1 cellular context compared by ENCODE assay signal in the genomic region with DNA sequence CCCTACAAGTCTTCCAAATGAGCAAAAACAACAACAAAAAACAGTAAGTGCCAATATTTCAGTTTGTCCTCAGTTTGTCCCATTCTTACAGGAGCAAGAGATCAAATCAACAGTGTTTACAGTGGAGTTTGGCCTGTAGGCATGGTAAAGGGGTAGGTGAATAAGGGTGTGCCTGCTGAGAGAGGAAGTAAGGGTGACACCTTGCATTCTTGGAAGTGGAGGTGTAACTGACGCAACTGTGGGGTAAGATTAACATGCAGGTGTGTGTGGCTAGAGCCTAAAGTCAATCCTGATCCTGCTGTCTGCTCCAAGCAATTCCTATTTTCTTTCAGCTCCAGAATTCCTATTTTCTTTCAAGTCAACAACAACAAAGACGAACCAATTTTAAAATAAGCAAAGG.
TF ChIP-seq lines count a peak whose summit lies in the region.

No MANE protein-coding gene starts in this region.

TF ChIP-seq in GM23338, 12 proteins besides CTCF, POLR2A, EP300 and RAD21 (continued from another document):
- TF ChIP-seq, protein P1, sequence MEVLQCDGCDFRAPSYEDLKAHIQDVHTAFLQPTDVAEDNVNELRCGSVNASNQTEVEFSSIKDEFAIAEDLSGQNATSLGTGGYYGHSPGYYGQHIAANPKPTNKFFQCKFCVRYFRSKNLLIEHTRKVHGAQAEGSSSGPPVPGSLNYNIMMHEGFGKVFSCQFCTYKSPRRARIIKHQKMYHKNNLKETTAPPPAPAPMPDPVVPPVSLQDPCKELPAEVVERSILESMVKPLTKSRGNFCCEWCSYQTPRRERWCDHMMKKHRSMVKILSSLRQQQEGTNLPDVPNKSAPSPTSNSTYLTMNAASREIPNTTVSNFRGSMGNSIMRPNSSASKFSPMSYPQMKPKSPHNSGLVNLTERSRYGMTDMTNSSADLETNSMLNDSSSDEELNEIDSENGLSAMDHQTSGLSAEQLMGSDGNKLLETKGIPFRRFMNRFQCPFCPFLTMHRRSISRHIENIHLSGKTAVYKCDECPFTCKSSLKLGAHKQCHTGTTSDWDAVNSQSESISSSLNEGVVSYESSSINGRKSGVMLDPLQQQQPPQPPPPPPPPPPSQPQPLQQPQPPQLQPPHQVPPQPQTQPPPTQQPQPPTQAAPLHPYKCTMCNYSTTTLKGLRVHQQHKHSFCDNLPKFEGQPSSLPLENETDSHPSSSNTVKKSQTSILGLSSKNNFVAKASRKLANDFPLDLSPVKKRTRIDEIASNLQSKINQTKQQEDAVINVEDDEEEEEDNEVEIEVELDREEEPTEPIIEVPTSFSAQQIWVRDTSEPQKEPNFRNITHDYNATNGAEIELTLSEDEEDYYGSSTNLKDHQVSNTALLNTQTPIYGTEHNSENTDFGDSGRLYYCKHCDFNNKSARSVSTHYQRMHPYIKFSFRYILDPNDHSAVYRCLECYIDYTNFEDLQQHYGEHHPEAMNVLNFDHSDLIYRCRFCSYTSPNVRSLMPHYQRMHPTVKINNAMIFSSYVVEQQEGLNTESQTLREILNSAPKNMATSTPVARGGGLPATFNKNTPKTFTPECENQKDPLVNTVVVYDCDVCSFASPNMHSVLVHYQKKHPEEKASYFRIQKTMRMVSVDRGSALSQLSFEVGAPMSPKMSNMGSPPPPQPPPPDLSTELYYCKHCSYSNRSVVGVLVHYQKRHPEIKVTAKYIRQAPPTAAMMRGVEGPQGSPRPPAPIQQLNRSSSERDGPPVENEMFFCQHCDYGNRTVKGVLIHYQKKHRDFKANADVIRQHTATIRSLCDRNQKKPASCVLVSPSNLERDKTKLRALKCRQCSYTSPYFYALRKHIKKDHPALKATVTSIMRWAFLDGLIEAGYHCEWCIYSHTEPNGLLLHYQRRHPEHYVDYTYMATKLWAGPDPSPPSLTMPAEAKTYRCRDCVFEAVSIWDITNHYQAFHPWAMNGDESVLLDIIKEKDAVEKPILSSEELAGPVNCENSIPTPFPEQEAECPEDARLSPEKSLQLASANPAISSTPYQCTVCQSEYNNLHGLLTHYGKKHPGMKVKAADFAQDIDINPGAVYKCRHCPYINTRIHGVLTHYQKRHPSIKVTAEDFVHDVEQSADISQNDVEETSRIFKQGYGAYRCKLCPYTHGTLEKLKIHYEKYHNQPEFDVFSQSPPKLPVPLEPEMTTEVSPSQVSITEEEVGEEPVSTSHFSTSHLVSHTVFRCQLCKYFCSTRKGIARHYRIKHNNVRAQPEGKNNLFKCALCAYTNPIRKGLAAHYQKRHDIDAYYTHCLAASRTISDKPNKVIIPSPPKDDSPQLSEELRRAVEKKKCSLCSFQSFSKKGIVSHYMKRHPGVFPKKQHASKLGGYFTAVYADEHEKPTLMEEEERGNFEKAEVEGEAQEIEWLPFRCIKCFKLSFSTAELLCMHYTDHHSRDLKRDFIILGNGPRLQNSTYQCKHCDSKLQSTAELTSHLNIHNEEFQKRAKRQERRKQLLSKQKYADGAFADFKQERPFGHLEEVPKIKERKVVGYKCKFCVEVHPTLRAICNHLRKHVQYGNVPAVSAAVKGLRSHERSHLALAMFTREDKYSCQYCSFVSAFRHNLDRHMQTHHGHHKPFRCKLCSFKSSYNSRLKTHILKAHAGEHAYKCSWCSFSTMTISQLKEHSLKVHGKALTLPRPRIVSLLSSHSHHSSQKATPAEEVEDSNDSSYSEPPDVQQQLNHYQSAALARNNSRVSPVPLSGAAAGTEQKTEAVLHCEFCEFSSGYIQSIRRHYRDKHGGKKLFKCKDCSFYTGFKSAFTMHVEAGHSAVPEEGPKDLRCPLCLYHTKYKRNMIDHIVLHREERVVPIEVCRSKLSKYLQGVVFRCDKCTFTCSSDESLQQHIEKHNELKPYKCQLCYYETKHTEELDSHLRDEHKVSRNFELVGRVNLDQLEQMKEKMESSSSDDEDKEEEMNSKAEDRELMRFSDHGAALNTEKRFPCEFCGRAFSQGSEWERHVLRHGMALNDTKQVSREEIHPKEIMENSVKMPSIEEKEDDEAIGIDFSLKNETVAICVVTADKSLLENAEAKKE (CRISPR knock-in tag; IDR thresholded peaks at IDR 0.05) = no peak
- TF ChIP-seq EZH2 (IDR thresholded peaks at IDR 0.05; ENCODE audit: low read depth, unreplicated experiment) (no peak), EZH2phosphoT487 (IDR thresholded peaks at IDR 0.05; ENCODE audit: unreplicated experiment) (no peak)
- TF ChIP-seq, protein P2, sequence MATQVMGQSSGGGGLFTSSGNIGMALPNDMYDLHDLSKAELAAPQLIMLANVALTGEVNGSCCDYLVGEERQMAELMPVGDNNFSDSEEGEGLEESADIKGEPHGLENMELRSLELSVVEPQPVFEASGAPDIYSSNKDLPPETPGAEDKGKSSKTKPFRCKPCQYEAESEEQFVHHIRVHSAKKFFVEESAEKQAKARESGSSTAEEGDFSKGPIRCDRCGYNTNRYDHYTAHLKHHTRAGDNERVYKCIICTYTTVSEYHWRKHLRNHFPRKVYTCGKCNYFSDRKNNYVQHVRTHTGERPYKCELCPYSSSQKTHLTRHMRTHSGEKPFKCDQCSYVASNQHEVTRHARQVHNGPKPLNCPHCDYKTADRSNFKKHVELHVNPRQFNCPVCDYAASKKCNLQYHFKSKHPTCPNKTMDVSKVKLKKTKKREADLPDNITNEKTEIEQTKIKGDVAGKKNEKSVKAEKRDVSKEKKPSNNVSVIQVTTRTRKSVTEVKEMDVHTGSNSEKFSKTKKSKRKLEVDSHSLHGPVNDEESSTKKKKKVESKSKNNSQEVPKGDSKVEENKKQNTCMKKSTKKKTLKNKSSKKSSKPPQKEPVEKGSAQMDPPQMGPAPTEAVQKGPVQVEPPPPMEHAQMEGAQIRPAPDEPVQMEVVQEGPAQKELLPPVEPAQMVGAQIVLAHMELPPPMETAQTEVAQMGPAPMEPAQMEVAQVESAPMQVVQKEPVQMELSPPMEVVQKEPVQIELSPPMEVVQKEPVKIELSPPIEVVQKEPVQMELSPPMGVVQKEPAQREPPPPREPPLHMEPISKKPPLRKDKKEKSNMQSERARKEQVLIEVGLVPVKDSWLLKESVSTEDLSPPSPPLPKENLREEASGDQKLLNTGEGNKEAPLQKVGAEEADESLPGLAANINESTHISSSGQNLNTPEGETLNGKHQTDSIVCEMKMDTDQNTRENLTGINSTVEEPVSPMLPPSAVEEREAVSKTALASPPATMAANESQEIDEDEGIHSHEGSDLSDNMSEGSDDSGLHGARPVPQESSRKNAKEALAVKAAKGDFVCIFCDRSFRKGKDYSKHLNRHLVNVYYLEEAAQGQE (IDR thresholded peaks at IDR 0.05; ENCODE audit: unreplicated experiment) = no peak
TF ChIP-seq in GM23338: peak in this region for 0.
